Comparison of ENCODE assay signal across 8 cellular contexts in genomic region chr4:121072836-121073362, GRCh38. TPM values are rescaled to one million over a fixed set of nuclear protein-coding genes. Genes with fewer than 3 reads are reported as not detected.
A peak's percentile ranks its signal among the peaks of the same experiment; 100 is the strongest.
DNase-seq lines count a peak whose midpoint lies in the region; ATAC-seq and TF ChIP-seq lines count a peak whose summit lies in the region.

No MANE protein-coding gene starts in this region.

- no peaks in the 10 kb centered on the region for H3K9me3 Mint-ChIP-seq in nephron progenitor cell

- TF ChIP-seq CTCF in esophagus muscularis mucosa (IDR thresholded peaks at IDR 0.05) (no peak), nephron progenitor cell (IDR thresholded peaks at IDR 0.05) (no peak)

- peak overlapping the region; percentile 34 to 75 (median 58) for H3K27ac ChIP-seq in esophagus muscularis mucosa (replicated peaks in 1 of 4)

- intact Hi-C loops in esophagus muscularis mucosa (cut with DNase I), result loop anchor here (5.0 kb wide), 1 partner anchor 151 kb away; the partner anchor contains the start of gene PRDM5

- ATAC-seq in GM19023 (IDR thresholded peaks at IDR 0.05; ENCODE audit: unreplicated experiment), result no peak
- ATAC-seq in GM19324 (IDR thresholded peaks at IDR 0.05; ENCODE audit: low FRiP score, unreplicated experiment), result no peak
- ATAC-seq in HG02870 (IDR thresholded peaks at IDR 0.05; ENCODE audit: unreplicated experiment), result no peak

- H3K36me3 ChIP-seq in ES-I3 (ENCODE audit: insufficient read depth, low read length) (no peaks in the 10 kb centered on the region), NT2/D1 (ENCODE audit: insufficient read depth, insufficient read length, low read length) (no peaks in the 10 kb centered on the region), esophagus muscularis mucosa (no peaks in the 10 kb centered on the region)

- WGBS in esophagus muscularis mucosa, result under 1% methylated on average over 27 of the region's 27 CpGs

- TF ChIP-seq POLR2A in esophagus muscularis mucosa (IDR thresholded peaks at IDR 0.05; ENCODE audit: low read depth), result no peak

- H3K4me3 Mint-ChIP-seq in nephron progenitor cell, result peak overlapping the region; percentile 92

- peak overlapping the region; percentile 55 for H3K27ac Mint-ChIP-seq in nephron progenitor cell

- H3K4me1 ChIP-seq in ES-I3 (ENCODE audit: insufficient read depth, low read length) (0 out of 2 replicates have a peak, but pooled peaks cover 8% of the 10 kb centered on the region), NT2/D1 (ENCODE audit: insufficient read depth, insufficient read length) (no peaks in the 10 kb centered on the region), esophagus muscularis mucosa (peaks cover 5 to 29% (median 24%) of the 10 kb centered on the region in 4 donors)

- TF ChIP-seq EP300 in esophagus muscularis mucosa (IDR thresholded peaks at IDR 0.05), result no peak

- H3K27me3 ChIP-seq in NT2/D1 (ENCODE audit: insufficient read depth, insufficient read length) (peaks cover 48% of the 10 kb centered on the region), esophagus muscularis mucosa (peaks cover 0 to 29% (median 0%) of the 10 kb centered on the region in 4 donors)

- peak overlapping the region; percentile 90 for H3K9ac ChIP-seq in ES-I3 (ENCODE audit: low read depth, low read length)
- peak overlapping the region; percentile 56 for H3K9ac ChIP-seq in NT2/D1 (ENCODE audit: insufficient read length, low read depth)

- peak overlapping the region; percentile 50 for H3K4me3 ChIP-seq in NT2/D1 (ENCODE audit: insufficient read length, low read depth)
- peak overlapping the region; percentile 64 to 78 (median 67) for H3K4me3 ChIP-seq in esophagus muscularis mucosa

- no peak for DNase-seq in NT2/D1 (ENCODE audit: low read depth, low spot score)
- no peak for DNase-seq in esophagus muscularis mucosa (ENCODE audit: extremely low spot score)
- DNase-seq in nephron progenitor cell, result peak; percentile 58
- no peak for DNase-seq in OCI-M2 (lab: John Stamatoyannopoulos, UW; ENCODE audit: unreplicated experiment)

- peaks cover 43% of the 10 kb centered on the region for H3K4me1 Mint-ChIP-seq in nephron progenitor cell

- no peaks in the 10 kb centered on the region for H3K36me3 Mint-ChIP-seq in nephron progenitor cell (ENCODE audit: low read depth)

- peaks cover 16% of the 10 kb centered on the region for H3K27me3 Mint-ChIP-seq in nephron progenitor cell (ENCODE audit: low read depth, poor library complexity)

- H3K9me3 ChIP-seq in ES-I3 (ENCODE audit: control insufficient read depth, insufficient read depth, low read length) (no peaks in the 10 kb centered on the region), NT2/D1 (ENCODE audit: insufficient read depth, low read length) (no peaks in the 10 kb centered on the region), esophagus muscularis mucosa (no peaks in the 10 kb centered on the region)

RNA-seq across cellular contexts. Expression of gene NDNF, which starts 0.6 kb away (rescaled TPM):
- 10 to 100 TPM; 11.6 to 16.0 (median 12.1) TPM for total RNA-seq in esophagus muscularis mucosa
